Comparison of ENCODE assay signal across 1 cellular context in genomic region chr22:38177926-38178604, GRCh38.
A peak's percentile ranks its signal among the peaks of the same experiment; 100 is the strongest.
TF ChIP-seq lines count a peak whose summit lies in the region.

No MANE protein-coding gene starts in this region.

TF ChIP-seq in HEK293, 187 proteins besides CTCF, POLR2A, EP300 and RAD21 (continued from another document and continues in another):
- TF ChIP-seq ZSCAN5A (tag by site-specific recombination; IDR thresholded peaks at IDR 0.05): no peak
- no peak for TF ChIP-seq ZBTB49 (tag by site-specific recombination; IDR thresholded peaks at IDR 0.05; ENCODE audit: low read depth)
- no peak for TF ChIP-seq SP2 (tag by site-specific recombination; IDR thresholded peaks at IDR 0.05)
- TF ChIP-seq SETDB1 (IDR thresholded peaks at IDR 0.05; ENCODE audit: insufficient read length, low read length): no peak
- peak; percentile 60 for TF ChIP-seq PATZ1 (tag by site-specific recombination; IDR thresholded peaks at IDR 0.05)
- TF ChIP-seq ZNF174 (tag by site-specific recombination; IDR thresholded peaks at IDR 0.05): no peak
- TF ChIP-seq SP7 (tag by site-specific recombination; IDR thresholded peaks at IDR 0.05): peak; percentile 87
- TF ChIP-seq OSR2 (tag by site-specific recombination; IDR thresholded peaks at IDR 0.05): peak; percentile 55
- peak; percentile 84 for TF ChIP-seq ZNF629 (tag by site-specific recombination; IDR thresholded peaks at IDR 0.05)
- TF ChIP-seq SCRT2 (tag by site-specific recombination; IDR thresholded peaks at IDR 0.05): peak; percentile 86
- TF ChIP-seq ZNF121 (tag by site-specific recombination; IDR thresholded peaks at IDR 0.05): no peak
- no peak for TF ChIP-seq ZNF350 (tag by site-specific recombination; IDR thresholded peaks at IDR 0.05)
- no peak for TF ChIP-seq ZNF416 (tag by site-specific recombination; IDR thresholded peaks at IDR 0.05)
- no peak for TF ChIP-seq ZNF610 (tag by site-specific recombination; IDR thresholded peaks at IDR 0.05; ENCODE audit: borderline replicate concordance)
- 0 out of 2 replicates have a peak, but pooled peaks have one; percentile 19 for TF ChIP-seq ZBTB21 (tag by site-specific recombination; IDR thresholded peaks at IDR 0.05)
- TF ChIP-seq ZNF248 (tag by site-specific recombination; IDR thresholded peaks at IDR 0.05): no peak
- TF ChIP-seq MEIS1 (CRISPR knock-in tag; IDR thresholded peaks at IDR 0.05; ENCODE audit: borderline replicate concordance): no peak
- no peak for TF ChIP-seq ZSCAN23 (tag by site-specific recombination; IDR thresholded peaks at IDR 0.05)
- TF ChIP-seq ZBTB11 (tag by site-specific recombination; conservative IDR thresholded peaks at IDR 0.05; ENCODE audit: low read depth): no peak
- peak; percentile 68; the same call in 1 of the 2 replicates for TF ChIP-seq ZNF692 (tag by site-specific recombination; IDR thresholded peaks at IDR 0.05)
- TF ChIP-seq ZNF157 (tag by site-specific recombination; IDR thresholded peaks at IDR 0.05): no peak
- TF ChIP-seq KLF10 (tag by site-specific recombination; IDR thresholded peaks at IDR 0.05): peak; percentile 49; the same call in 1 of the 2 replicates
- TF ChIP-seq ZNF777 (tag by site-specific recombination; IDR thresholded peaks at IDR 0.05; ENCODE audit: borderline replicate concordance): no peak
- 0 out of 2 replicates have a peak, but pooled peaks have one; percentile 52 for TF ChIP-seq ZFP69B (tag by site-specific recombination; IDR thresholded peaks at IDR 0.05)
- no peak for TF ChIP-seq ZNF175 (tag by site-specific recombination; IDR thresholded peaks at IDR 0.05)
- TF ChIP-seq ZNF24 (tag by site-specific recombination; IDR thresholded peaks at IDR 0.05): peak; percentile 71
- no peak for TF ChIP-seq ZBTB7A (tag by site-specific recombination; IDR thresholded peaks at IDR 0.05; ENCODE audit: low read depth)
- no peak for TF ChIP-seq ZNF423 (tag by site-specific recombination; IDR thresholded peaks at IDR 0.05)
- peak; percentile 69 for TF ChIP-seq TSHZ1 (tag by site-specific recombination; IDR thresholded peaks at IDR 0.05; ENCODE audit: borderline replicate concordance)
- TF ChIP-seq ZNF302 (tag by site-specific recombination; IDR thresholded peaks at IDR 0.05; ENCODE audit: low read depth): no peak
- no peak for TF ChIP-seq ZNF670 (tag by site-specific recombination; IDR thresholded peaks at IDR 0.05; ENCODE audit: low read depth)
- TF ChIP-seq TCF7L2 (IDR thresholded peaks at IDR 0.05; ENCODE audit: borderline replicate concordance, low read depth, low read length): no peak
- peak; percentile 76 for TF ChIP-seq ZNF335 (tag by site-specific recombination; conservative IDR thresholded peaks at IDR 0.05)
- no peak for TF ChIP-seq ZNF16 (tag by site-specific recombination; IDR thresholded peaks at IDR 0.05; ENCODE audit: low read depth)
- no peak for TF ChIP-seq ZNF10 (tag by site-specific recombination; IDR thresholded peaks at IDR 0.05)
- TF ChIP-seq WT1 (tag by site-specific recombination; IDR thresholded peaks at IDR 0.05): peak; percentile 73
- no peak for TF ChIP-seq ZNF596 (tag by site-specific recombination; IDR thresholded peaks at IDR 0.05)
- TF ChIP-seq ZNF623 (tag by site-specific recombination; IDR thresholded peaks at IDR 0.05): no peak
- TF ChIP-seq ZBTB6 (tag by site-specific recombination; IDR thresholded peaks at IDR 0.05): no peak
- TF ChIP-seq ZEB2 (tag by site-specific recombination; IDR thresholded peaks at IDR 0.05): peak; percentile 86
- TF ChIP-seq ZNF394 (tag by site-specific recombination; IDR thresholded peaks at IDR 0.05; ENCODE audit: borderline replicate concordance): 0 out of 2 replicates have a peak, but pooled peaks have one; percentile 11
- no peak for TF ChIP-seq ZBTB44 (tag by site-specific recombination; IDR thresholded peaks at IDR 0.05)
- TF ChIP-seq INSM2 (tag by site-specific recombination; IDR thresholded peaks at IDR 0.05): peak; percentile 70
